1 cellular context compared by ENCODE assay signal in genomic region chr3:122410111-122410510, GRCh38.
TF ChIP-seq lines count a peak whose summit lies in the region.

No MANE protein-coding gene starts in this region.

TF ChIP-seq in SK-N-SH, 30 proteins besides CTCF, POLR2A, EP300 and RAD21:
- TF ChIP-seq TCF12 (IDR thresholded peaks at IDR 0.05) (no peak), TAF1 (IDR thresholded peaks at IDR 0.05; ENCODE audit: borderline replicate concordance, low read depth, low read length) (no peak), FOXJ3 (CRISPR knock-in tag; IDR thresholded peaks at IDR 0.05) (no peak), YY1 (IDR thresholded peaks at IDR 0.05; ENCODE audit: low read depth) (no peak), GATA2 (CRISPR knock-in tag; IDR thresholded peaks at IDR 0.05) (no peak), EZH2phosphoT487 (IDR thresholded peaks at IDR 0.05; ENCODE audit: borderline replicate concordance, low read depth) (no peak)
- TF ChIP-seq, protein P1, sequence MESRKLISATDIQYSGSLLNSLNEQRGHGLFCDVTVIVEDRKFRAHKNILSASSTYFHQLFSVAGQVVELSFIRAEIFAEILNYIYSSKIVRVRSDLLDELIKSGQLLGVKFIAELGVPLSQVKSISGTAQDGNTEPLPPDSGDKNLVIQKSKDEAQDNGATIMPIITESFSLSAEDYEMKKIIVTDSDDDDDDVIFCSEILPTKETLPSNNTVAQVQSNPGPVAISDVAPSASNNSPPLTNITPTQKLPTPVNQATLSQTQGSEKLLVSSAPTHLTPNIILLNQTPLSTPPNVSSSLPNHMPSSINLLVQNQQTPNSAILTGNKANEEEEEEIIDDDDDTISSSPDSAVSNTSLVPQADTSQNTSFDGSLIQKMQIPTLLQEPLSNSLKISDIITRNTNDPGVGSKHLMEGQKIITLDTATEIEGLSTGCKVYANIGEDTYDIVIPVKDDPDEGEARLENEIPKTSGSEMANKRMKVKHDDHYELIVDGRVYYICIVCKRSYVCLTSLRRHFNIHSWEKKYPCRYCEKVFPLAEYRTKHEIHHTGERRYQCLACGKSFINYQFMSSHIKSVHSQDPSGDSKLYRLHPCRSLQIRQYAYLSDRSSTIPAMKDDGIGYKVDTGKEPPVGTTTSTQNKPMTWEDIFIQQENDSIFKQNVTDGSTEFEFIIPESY (IDR thresholded peaks at IDR 0.05; ENCODE audit: borderline replicate concordance, low read depth) = no peak
- TF ChIP-seq, protein P2, sequence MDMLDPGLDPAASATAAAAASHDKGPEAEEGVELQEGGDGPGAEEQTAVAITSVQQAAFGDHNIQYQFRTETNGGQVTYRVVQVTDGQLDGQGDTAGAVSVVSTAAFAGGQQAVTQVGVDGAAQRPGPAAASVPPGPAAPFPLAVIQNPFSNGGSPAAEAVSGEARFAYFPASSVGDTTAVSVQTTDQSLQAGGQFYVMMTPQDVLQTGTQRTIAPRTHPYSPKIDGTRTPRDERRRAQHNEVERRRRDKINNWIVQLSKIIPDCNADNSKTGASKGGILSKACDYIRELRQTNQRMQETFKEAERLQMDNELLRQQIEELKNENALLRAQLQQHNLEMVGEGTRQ (IDR thresholded peaks at IDR 0.05; ENCODE audit: borderline replicate concordance, low read depth, low read length) = no peak
TF ChIP-seq in SK-N-SH: peak in this region for 0.
